ENCODE assay signal across 36 cellular contexts in the genomic region with DNA sequence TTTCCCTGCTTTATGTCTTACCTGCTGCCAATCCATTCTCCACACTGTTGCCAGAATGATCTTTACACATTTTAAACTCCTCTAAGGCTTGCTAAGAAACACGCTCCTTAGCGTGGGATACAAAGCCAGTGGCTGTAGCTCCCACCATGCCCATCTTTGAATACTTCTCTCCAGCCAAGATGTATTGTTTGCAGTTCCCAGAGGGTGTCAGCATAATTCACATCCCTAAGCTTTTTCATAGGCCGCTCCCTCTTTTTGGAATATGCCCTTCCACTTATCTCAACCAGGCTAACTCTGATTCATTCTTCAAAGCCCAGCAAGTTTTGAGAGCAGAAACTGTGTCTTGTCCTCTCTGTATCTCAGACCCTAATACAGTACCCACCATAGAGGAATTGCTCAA. TPM values are rescaled to one million over a fixed set of nuclear protein-coding genes. Genes with fewer than 3 reads are reported as not detected.
"Had no signal": no experiment of that assay in that cellular context is flagged by ENCODE, and none has a peak within 500 bp of the region (broad histone marks: within the 10 kb centered on the region; RNA-seq: fewer than 3 reads in every experiment).

No MANE protein-coding gene starts in this region.

- H3K9me3 ChIP-seq: adrenal gland, breast epithelium, colonic mucosa, esophagus muscularis mucosa, gastroesophageal sphincter, heart right ventricle had no signal

- H3K27ac ChIP-seq: breast epithelium, cardiac muscle cell, colonic mucosa, esophagus muscularis mucosa, gastroesophageal sphincter, heart right ventricle, hepatocyte had no signal

- H3K79me2 ChIP-seq: hepatocyte had no signal

- H3K4me1 ChIP-seq: adrenal gland, breast epithelium, colonic mucosa, esophagus muscularis mucosa, gastroesophageal sphincter, heart right ventricle had no signal

- DNase-seq: activated CD4-positive, alpha-beta memory T cell treated with anti-CD3 and anti-CD28 coated beads for 36 hours; activated CD4-positive, alpha-beta T cell treated with anti-CD3 and anti-CD28 coated beads for 36 hours; activated CD4-positive, alpha-beta T cell treated with anti-CD3 and anti-CD28 coated beads, Interleukin-2, amount 10 ng/mL, durations not matched to agents 24 days and 14 days; activated CD4-positive, CD25-positive, alpha-beta regulatory T cell; activated CD4-positive, CD25-positive, alpha-beta regulatory T cell treated with anti-CD3 and anti-CD28 coated beads, Interleukin-2, amount 50 U/mL, for 72 hours; activated CD8-positive, alpha-beta memory T cell treated with anti-CD3 and anti-CD28 coated beads, Interleukin-2, amount 10 ng/mL, durations not matched to agents 7 days and 5 days; activated CD8-positive, alpha-beta memory T cell treated with anti-CD3 and anti-CD28 coated beads, Interleukin-2, amount 50 U/mL, for 4 hours; activated CD8-positive, alpha-beta T cell treated with anti-CD3 and anti-CD28 coated beads, Interleukin-2, amount 10 ng/mL, durations not matched to agents 7 days and 5 days; activated effector memory CD4-positive, alpha-beta T cell treated with anti-CD3 and anti-CD28 coated beads, Interleukin-2, amount 50 U/mL, for 16 hours; activated naive CD4-positive, alpha-beta T cell treated with anti-CD3 and anti-CD28 coated beads for 36 hours; activated naive CD8-positive, alpha-beta T cell treated with anti-CD3 and anti-CD28 coated beads for 36 hours; activated naive CD8-positive, alpha-beta T cell treated with anti-CD3 and anti-CD28 coated beads, Interleukin-2, amount 50 U/mL, for 24 hours; activated T-cell treated with anti-CD3 and anti-CD28 coated beads, Interleukin-2, amount 50 U/mL, for 1 hour; activated T-cell treated with anti-CD3 and anti-CD28 coated beads, Interleukin-2, amount 50 U/mL, for 48 hours; adrenal gland; amygdala; central memory CD4-positive, alpha-beta T cell; cerebellar nuclear complex; colonic mucosa; effector CD4-positive, alpha-beta T cell; effector memory CD8-positive, alpha-beta T cell; erythroblast; foreskin melanocyte; heart right ventricle; T-helper 2 cell had no signal

- H3K27me3 ChIP-seq: adrenal gland, colonic mucosa, hepatocyte had no signal

- H3K4me3 ChIP-seq: adrenal gland, breast epithelium, cardiac muscle cell, colonic mucosa, esophagus muscularis mucosa, gastroesophageal sphincter, heart right ventricle, hepatocyte had no signal

- H2AFZ ChIP-seq: hepatocyte had no signal

- H3K36me3 ChIP-seq: adrenal gland, breast epithelium, cardiac muscle cell, colonic mucosa, esophagus muscularis mucosa, gastroesophageal sphincter, heart right ventricle had no signal

- H3K4me2 ChIP-seq: hepatocyte had no signal

- ATAC-seq: activated CD4-positive, alpha-beta T cell treated with anti-CD3 and anti-CD28 coated beads for 36 hours; activated CD8-positive, alpha-beta memory T cell treated with anti-CD3 and anti-CD28 coated beads, Interleukin-2, amount 10 ng/mL, durations not matched to agents 7 days and 5 days; activated CD8-positive, alpha-beta T cell treated with anti-CD3 and anti-CD28 coated beads, Interleukin-2, amount 10 ng/mL, durations not matched to agents 7 days and 5 days; activated naive CD8-positive, alpha-beta T cell treated with anti-CD3 and anti-CD28 coated beads, Interleukin-2, amount 50 U/mL, for 24 hours; effector memory CD8-positive, alpha-beta T cell; gastroesophageal sphincter; heart right ventricle had no signal

RNA-seq across cellular contexts. Expression of gene UPK2, which starts 8.1 kb away (rescaled TPM):
- total RNA-seq: activated CD4-positive, alpha-beta memory T cell treated with anti-CD3 and anti-CD28 coated beads for 36 hours; activated CD4-positive, alpha-beta T cell treated with anti-CD3 and anti-CD28 coated beads, Interleukin-2, amount 10 ng/mL, durations not matched to agents 24 days and 14 days; activated CD8-positive, alpha-beta memory T cell treated with anti-CD3 and anti-CD28 coated beads for 36 hours; activated CD8-positive, alpha-beta memory T cell treated with anti-CD3 and anti-CD28 coated beads, Interleukin-2, amount 10 ng/mL, durations not matched to agents 7 days and 5 days; activated CD8-positive, alpha-beta T cell treated with anti-CD3 and anti-CD28 coated beads, Interleukin-2, amount 10 ng/mL, durations not matched to agents 7 days and 5 days; activated T-helper 1 cell treated with anti-CD3 and anti-CD28 coated beads, Interleukin-12 subunit alpha, Interleukin-12 subunit beta, Interleukin-2, Interleukin-4 antibody, amounts not matched to agents 30 ng/mL and 10 ng/mL and 1 ng/mL, durations not matched to agents 14 hours and 24 hours and 36 hours; activated T-helper 2 cell treated with anti-CD3 and anti-CD28 coated beads, Interferon-gamma antibody, Interleukin-2, Interleukin-4, amounts not matched to agents 10 μg/mL and 5 μg/mL and 100 μg/mL, durations not matched to agents 14 hours and 24 hours and 36 hours; adrenal gland; aorta; breast epithelium; colonic mucosa; esophagus muscularis mucosa; fibroblast of villous mesenchyme; gastroesophageal sphincter; glomerular endothelial cell; heart right ventricle had no signal
- polyA plus RNA-seq: aorta had no signal

RNA-seq across cellular contexts. Expression of gene FOXR1, which starts 23.6 kb away (rescaled TPM):
- total RNA-seq: activated CD4-positive, alpha-beta memory T cell treated with anti-CD3 and anti-CD28 coated beads for 36 hours; activated CD4-positive, alpha-beta T cell treated with anti-CD3 and anti-CD28 coated beads for 36 hours; activated CD4-positive, alpha-beta T cell treated with anti-CD3 and anti-CD28 coated beads, Interleukin-2, amount 10 ng/mL, durations not matched to agents 24 days and 14 days; activated CD8-positive, alpha-beta memory T cell treated with anti-CD3 and anti-CD28 coated beads for 36 hours; activated CD8-positive, alpha-beta memory T cell treated with anti-CD3 and anti-CD28 coated beads, Interleukin-2, amount 10 ng/mL, durations not matched to agents 7 days and 5 days; activated CD8-positive, alpha-beta T cell treated with anti-CD3 and anti-CD28 coated beads, Interleukin-2, amount 10 ng/mL, durations not matched to agents 7 days and 5 days; activated naive CD4-positive, alpha-beta T cell treated with anti-CD3 and anti-CD28 coated beads for 36 hours; activated naive CD8-positive, alpha-beta T cell treated with anti-CD3 and anti-CD28 coated beads for 36 hours; activated T-helper 1 cell treated with anti-CD3 and anti-CD28 coated beads, Interleukin-12 subunit alpha, Interleukin-12 subunit beta, Interleukin-2, Interleukin-4 antibody, amounts not matched to agents 30 ng/mL and 10 ng/mL and 1 ng/mL, durations not matched to agents 14 hours and 24 hours and 36 hours; activated T-helper 2 cell treated with anti-CD3 and anti-CD28 coated beads, Interferon-gamma antibody, Interleukin-2, Interleukin-4, amounts not matched to agents 10 μg/mL and 5 μg/mL and 100 μg/mL, durations not matched to agents 14 hours and 24 hours and 36 hours; adrenal gland; aorta; breast epithelium; colonic mucosa; esophagus muscularis mucosa; fibroblast of villous mesenchyme; gastroesophageal sphincter; glomerular endothelial cell; heart right ventricle; hepatocyte had no signal
- polyA plus RNA-seq: adrenal gland, aorta, cardiac muscle cell, heart right ventricle, hepatocyte had no signal
